11 cellular contexts compared by ENCODE assay signal in the genomic region with DNA sequence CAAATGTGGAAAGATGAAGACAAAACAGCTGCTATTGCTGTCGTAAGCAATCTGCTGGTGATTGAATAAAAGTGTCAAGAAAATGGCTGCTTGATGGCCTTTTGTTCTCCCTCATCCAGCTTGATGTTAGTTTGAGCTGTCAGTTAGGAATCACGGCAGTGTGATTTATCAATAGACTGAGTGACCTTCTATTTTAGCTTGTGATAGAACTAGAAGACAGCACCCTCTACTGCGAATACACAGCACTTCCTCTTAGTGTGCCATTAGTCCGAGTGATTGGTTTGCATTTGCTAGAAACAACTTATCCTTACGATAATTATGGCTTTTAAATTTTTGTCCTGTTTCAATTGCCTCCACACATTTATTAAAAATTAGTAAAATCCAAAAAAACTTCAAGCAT.
DNase-seq lines count a peak whose midpoint lies in the region; ATAC-seq and TF ChIP-seq lines count a peak whose summit lies in the region.
"Had no signal": no experiment of that assay in that cellular context is flagged by ENCODE, and none has a peak within 500 bp of the region (broad histone marks: within the 10 kb centered on the region; RNA-seq: fewer than 3 reads in every experiment).

No MANE protein-coding gene starts in this region.

- CTCF ChIA-PET in GM10248 (lab: Yijun Ruan, JAX): interaction anchor here (1.4 to 3.0 kb wide), 3 partner anchors 8 to 13 kb away, joined by 7 to 12 read pairs (median 10); no protein-coding TSS in a partner anchor

- no peaks in the 10 kb centered on the region for H3K27me3 ChIP-seq in gastroesophageal sphincter

- H3K36me3 ChIP-seq in gastroesophageal sphincter: no peaks in the 10 kb centered on the region

- 35 to 36% methylated on average over 5 of the region's 5 CpGs for WGBS in lower leg skin, 2 donors
- WGBS in gastroesophageal sphincter (ENCODE audit: low coverage in 1 of 2), 2 donors: 26 to 35% methylated on average over 5 of the region's 5 CpGs

- H3K27ac ChIP-seq in VCaP: no peak overlapping the region
- no peak overlapping the region for H3K27ac ChIP-seq in gastroesophageal sphincter
- H3K27ac ChIP-seq: KMS-11 had no signal

- H3K4me3 ChIP-seq in lower leg skin (ENCODE audit: low read depth, poor library complexity, severe bottlenecking) (no peak overlapping the region), gastroesophageal sphincter (no peak overlapping the region)

- POLR2A ChIA-PET in GM10248 (lab: Yijun Ruan, JAX): no interaction called here

- intact Hi-C loops in lower leg skin (cut with DNase I; ENCODE audit: low total_unique reads): no loop called here

- DNase-seq in GM10248 (ENCODE audit: extremely low spot score): no peak
- DNase-seq in NCI-H1092 (lab: John Stamatoyannopoulos, UW): peak; percentile 12
- peak; percentile 20 for DNase-seq in medulla oblongata (ENCODE audit: extremely low spot score)
- no peak for DNase-seq in lower leg skin (ENCODE audit: low spot score in 2 of 2)
- no peak for DNase-seq in GOT3 (lab: John Stamatoyannopoulos, UW)
- DNase-seq in OCI-M2 (lab: John Stamatoyannopoulos, UW; ENCODE audit: unreplicated experiment): no peak
- DNase-seq: activated CD4-positive, alpha-beta T cell treated with anti-CD3 and anti-CD28 coated beads, Interleukin-2, amount 50 U/mL, for 4 hours; GDM1 had no signal

- no peak for TF ChIP-seq POLR2A in lower leg skin (IDR thresholded peaks at IDR 0.05)
- TF ChIP-seq POLR2A in gastroesophageal sphincter (IDR thresholded peaks at IDR 0.05): no peak

- TF ChIP-seq EP300 in gastroesophageal sphincter (IDR thresholded peaks at IDR 0.05): no peak

- ATAC-seq in gastroesophageal sphincter: no peak

- peak; percentile 5 for TF ChIP-seq CTCF in GM10248 (IDR thresholded peaks at IDR 0.05; ENCODE audit: control extremely low read depth, extremely low read depth, low read depth, missing control alignments)
- TF ChIP-seq CTCF in VCaP (conservative IDR thresholded peaks at IDR 0.05): peak; percentile 45
- TF ChIP-seq CTCF in lower leg skin (IDR thresholded peaks at IDR 0.05): no peak
- TF ChIP-seq CTCF in gastroesophageal sphincter (IDR thresholded peaks at IDR 0.05): no peak

- H3K9me3 ChIP-seq in gastroesophageal sphincter: no peaks in the 10 kb centered on the region

- H3K4me1 ChIP-seq in gastroesophageal sphincter: no peaks in the 10 kb centered on the region

Comparison
In these comparisons a context has a peak if more than half of its experiments do, and no peak if none do; other contexts are left out.
1. DNase-seq: peak in NCI-H1092 (single experiment) and medulla oblongata (single experiment); none in GM10248 (single experiment), lower leg skin (0 of 2), GOT3 (single experiment) and OCI-M2 (single experiment).
2. CTCF ChIP-seq: peak in GM10248 (single experiment) and VCaP (single experiment); none in lower leg skin (0 of 3) and gastroesophageal sphincter (0 of 4).